In genomic region chr4:85741421-85741820, GRCh38 we compare ENCODE assay signal across 18 cellular contexts.
DNase-seq lines count a peak whose midpoint lies in the region; ATAC-seq and TF ChIP-seq lines count a peak whose summit lies in the region.
"Had no signal": no experiment of that assay in that cellular context is flagged by ENCODE, and none has a peak within 500 bp of the region (broad histone marks: within the 10 kb centered on the region; RNA-seq: fewer than 3 reads in every experiment).

No MANE protein-coding gene starts in this region.

- H3K18ac ChIP-seq in mesenchymal stem cell (ENCODE audit: low read depth in 1 of 2, low read length in 2 of 2): peak overlapping the region in 1 of 2 experiments; percentile 52

- H3K27ac ChIP-seq in mesenchymal stem cell (ENCODE audit: low read length, poor library complexity, severe bottlenecking) (no peak overlapping the region), subcutaneous abdominal adipose tissue (ENCODE audit: low read depth, low read length) (peak overlapping the region; percentile 74), adrenal gland (no peak overlapping the region)
- H3K27ac ChIP-seq: colonic mucosa, testis, VCaP had no signal

- WGBS in mesenchymal stem cell: no CpG with 5 or more reads among the region's 2 CpGs
- 72 to 87% (median 83%) methylated on average over 2 of the region's 2 CpGs for whole genome bisulfite sequencing in adrenal gland, 4 donors

- H3K9me3 ChIP-seq in mesenchymal stem cell (ENCODE audit: control insufficient read depth, low read length) (no peaks in the 10 kb centered on the region), subcutaneous abdominal adipose tissue (ENCODE audit: control insufficient read depth in 5 of 5, low read length in 5 of 5) (no peaks in the 10 kb centered on the region), adrenal gland (replicated peaks in 1 of 3) (no peaks in the 10 kb centered on the region)
- H3K9me3 ChIP-seq: colonic mucosa, testis had no signal

- no peaks in the 10 kb centered on the region for H3K79me1 ChIP-seq in mesenchymal stem cell (replicated peaks; ENCODE audit: low read length, poor library complexity, severe bottlenecking)

- H3K4me3 Mint-ChIP-seq in IgD-negative memory B cell (peak overlapping the region in 3 of 4 donors; percentile 75 to 90 (median 85)), activated B cell treated with CpG ODN at 0.5 μM for 24 hours (peak overlapping the region; percentile 60), Calu3 (ENCODE audit: low read depth, unreplicated experiment) (no peak overlapping the region)
- H3K4me3 Mint-ChIP-seq: activated CD8-positive, alpha-beta T cell treated with anti-CD3 and anti-CD28 coated beads, Interleukin-2, amount 10 ng/mL, durations not matched to agents 7 days and 5 days; activated naive CD4-positive, alpha-beta T cell treated with anti-CD3 and anti-CD28 coated beads for 36 hours; activated T-cell treated with anti-CD3 and anti-CD28 coated beads, Interleukin-2, amount 50 U/mL, for 24 hours; natural killer cell treated with Interleukin-12 subunit alpha and Interleukin-12 subunit beta and Interleukin-15 and Interleukin-18, amount 100 ng/mL, for 72 hours; T-cell had no signal

- TF ChIP-seq POLR2A in adrenal gland (IDR thresholded peaks at IDR 0.05): no peak

- H3K23ac ChIP-seq in mesenchymal stem cell (ENCODE audit: low read length in 2 of 2): no peak overlapping the region

- intact Hi-C loops in activated B cell treated with CpG ODN at 0.5 μM for 24 hours (cut with micrococcal nuclease) (no loop called here), Calu3 (cut with micrococcal nuclease; ENCODE audit: unreplicated experiment) (no loop called here), adrenal gland (cut with DNase I) (no loop called here)

- peak overlapping the region in 2 of 3 donors; percentile 78 to 87 for H3K27ac Mint-ChIP-seq in IgD-negative memory B cell
- peak overlapping the region; percentile 75 for H3K27ac Mint-ChIP-seq in activated B cell treated with CpG ODN at 0.5 μM for 24 hours
- H3K27ac Mint-ChIP-seq in Calu3 (ENCODE audit: unreplicated experiment): no peak overlapping the region
- H3K27ac Mint-ChIP-seq: activated CD8-positive, alpha-beta T cell treated with anti-CD3 and anti-CD28 coated beads, Interleukin-2, amount 10 ng/mL, durations not matched to agents 7 days and 5 days; activated naive CD4-positive, alpha-beta T cell treated with anti-CD3 and anti-CD28 coated beads for 36 hours; activated T-cell treated with anti-CD3 and anti-CD28 coated beads, Interleukin-2, amount 50 U/mL, for 24 hours; natural killer cell treated with Interleukin-12 subunit alpha and Interleukin-12 subunit beta and Interleukin-15 and Interleukin-18, amount 100 ng/mL, for 72 hours; T-cell had no signal

- peak overlapping the region; percentile 72 to 75 for H2BK12ac ChIP-seq in mesenchymal stem cell (ENCODE audit: low read length in 2 of 2)

- H2BK5ac ChIP-seq in mesenchymal stem cell (ENCODE audit: low read depth, low read length, poor library complexity, severe bottlenecking): no peak overlapping the region

- H3K4me2 ChIP-seq in mesenchymal stem cell (ENCODE audit: low read length, poor library complexity, severe bottlenecking): no peak overlapping the region

- BruUV-seq in Calu3 (replicated peaks; lab: Mats Ljungman, UMichigan): no TSS peak

- peaks cover 3% of the 10 kb centered on the region for H3K36me3 Mint-ChIP-seq in IgD-negative memory B cell
- H3K36me3 Mint-ChIP-seq in activated B cell treated with CpG ODN at 0.5 μM for 24 hours (ENCODE audit: low read depth): peaks cover 17% of the 10 kb centered on the region
- no peaks in the 10 kb centered on the region for H3K36me3 Mint-ChIP-seq in Calu3 (ENCODE audit: insufficient read depth, unreplicated experiment)
- H3K36me3 Mint-ChIP-seq: T-cell had no signal

- H2BK120ac ChIP-seq in mesenchymal stem cell (ENCODE audit: low read depth, low read length): no peak overlapping the region

- H3K27me3 ChIP-seq in mesenchymal stem cell (ENCODE audit: control insufficient read depth in 1 of 2, insufficient read depth in 1 of 2, low read length in 2 of 2) (no peaks in the 10 kb centered on the region), subcutaneous abdominal adipose tissue (ENCODE audit: control insufficient read depth in 5 of 5, insufficient read depth in 4 of 5, low read length in 5 of 5) (no peaks in the 10 kb centered on the region), adrenal gland (peaks cover 7% of the 10 kb centered on the region)
- H3K27me3 ChIP-seq: colonic mucosa, testis had no signal

- H3K4me3 ChIP-seq in mesenchymal stem cell (ENCODE audit: insufficient read depth in 1 of 2, low read depth in 1 of 2, low read length in 2 of 2) (no peak overlapping the region), subcutaneous abdominal adipose tissue (ENCODE audit: low read depth in 1 of 5, low read length in 5 of 5) (no peak overlapping the region), adrenal gland (no peak overlapping the region)
- H3K4me3 ChIP-seq: colonic mucosa, testis had no signal

- H3K27me3 Mint-ChIP-seq in IgD-negative memory B cell (peaks cover 1% of the 10 kb centered on the region), activated B cell treated with CpG ODN at 0.5 μM for 24 hours (no peaks in the 10 kb centered on the region), Calu3 (ENCODE audit: unreplicated experiment) (no peaks in the 10 kb centered on the region)
- H3K27me3 Mint-ChIP-seq: activated T-cell treated with anti-CD3 and anti-CD28 coated beads, Interleukin-2, amount 50 U/mL, for 24 hours; natural killer cell treated with Interleukin-12 subunit alpha and Interleukin-12 subunit beta and Interleukin-15 and Interleukin-18, amount 100 ng/mL, for 72 hours had no signal

- H4K91ac ChIP-seq in mesenchymal stem cell (ENCODE audit: low read length): no peak overlapping the region

- ATAC-seq in activated B cell treated with CpG ODN at 0.5 μM for 24 hours (ENCODE audit: low read depth): no peak
- ATAC-seq in activated CD4-positive, CD25-positive, alpha-beta regulatory T cell treated with anti-CD3 and anti-CD28 coated beads, Interleukin-2, amount 50 U/mL, for 24 hours: no peak
- ATAC-seq: activated CD8-positive, alpha-beta T cell treated with anti-CD3 and anti-CD28 coated beads, Interleukin-2, amount 10 ng/mL, durations not matched to agents 7 days and 5 days; natural killer cell treated with Interleukin-12 subunit alpha and Interleukin-12 subunit beta and Interleukin-15 and Interleukin-18, amount 100 ng/mL, for 72 hours; T-cell had no signal

- no peak overlapping the region for H2AFZ ChIP-seq in mesenchymal stem cell (ENCODE audit: low read depth, low read length)

- H2AK5ac ChIP-seq in mesenchymal stem cell (ENCODE audit: low read length, severe bottlenecking): no peak overlapping the region

- H3K4me1 Mint-ChIP-seq in IgD-negative memory B cell (peaks cover 34 to 73% (median 73%) of the 10 kb centered on the region in 3 donors), activated B cell treated with CpG ODN at 0.5 μM for 24 hours (peaks cover 82% of the 10 kb centered on the region), Calu3 (ENCODE audit: low read depth, unreplicated experiment) (peaks cover 6% of the 10 kb centered on the region)
- H3K4me1 Mint-ChIP-seq: T-cell had no signal

- POLR2A ChIA-PET in activated B cell treated with CpG ODN at 0.5 μM for 24 hours (lab: Charles Lee): interaction anchor here (0.6 to 0.7 kb wide), 2 partner anchors 37 to 72 kb away, joined by 3 read pairs; no protein-coding TSS in a partner anchor

- H3K9ac ChIP-seq in mesenchymal stem cell (ENCODE audit: low read length) (peak overlapping the region; percentile 74), subcutaneous abdominal adipose tissue (ENCODE audit: low read length in 5 of 5) (no peak overlapping the region)

- no peak overlapping the region for H3K14ac ChIP-seq in mesenchymal stem cell (ENCODE audit: low read length in 2 of 2)

- TF ChIP-seq CTCF in activated B cell treated with CpG ODN at 0.5 μM for 24 hours (IDR thresholded peaks at IDR 0.05) (no peak), Calu3 (IDR thresholded peaks at IDR 0.05; ENCODE audit: unreplicated experiment) (no peak), adrenal gland (IDR thresholded peaks at IDR 0.05) (no peak)

- no peak for DNase-seq in activated B cell treated with CpG ODN at 0.5 μM for 24 hours
- DNase-seq in mesenchymal stem cell: no peak
- DNase-seq in Calu3: no peak
- DNase-seq in adrenal gland: no peak
- DNase-seq: activated CD8-positive, alpha-beta T cell treated with anti-CD3 and anti-CD28 coated beads, Interleukin-2, amount 10 ng/mL, durations not matched to agents 7 days and 5 days; activated naive CD4-positive, alpha-beta T cell treated with anti-CD3 and anti-CD28 coated beads for 36 hours; activated T-cell treated with anti-CD3 and anti-CD28 coated beads, Interleukin-2, amount 50 U/mL, for 24 hours; colonic mucosa; KBM-7; NCI-H1048; stimulated activated CD8-positive, alpha-beta memory T cell treated with anti-CD3 and anti-CD28 coated beads, Interleukin-4, amount 100 ng/mL, for 48 hours; T-cell had no signal

- peak overlapping the region; percentile 19 for H4K8ac ChIP-seq in mesenchymal stem cell (ENCODE audit: low read length)

- H2BK15ac ChIP-seq in mesenchymal stem cell (ENCODE audit: low read depth, poor library complexity, severe bottlenecking): peak overlapping the region; percentile 44

- H3K4me1 ChIP-seq in mesenchymal stem cell (ENCODE audit: control insufficient read depth, insufficient read depth, low read depth, low read length) (peaks cover 1% of the 10 kb centered on the region), subcutaneous abdominal adipose tissue (ENCODE audit: control insufficient read depth in 5 of 5, insufficient read depth in 5 of 5, low read length in 5 of 5) (peaks cover 0 to 38% (median 18%) of the 10 kb centered on the region in 5 donors), adrenal gland (replicated peaks in 1 of 2) (no peaks in the 10 kb centered on the region)
- H3K4me1 ChIP-seq: colonic mucosa had no signal

- H3K4ac ChIP-seq in mesenchymal stem cell (ENCODE audit: low read depth in 1 of 2, low read length in 2 of 2): peak overlapping the region in 1 of 2 experiments; percentile 51

- H3K36me3 ChIP-seq in mesenchymal stem cell (ENCODE audit: control insufficient read depth in 1 of 2, insufficient read depth in 2 of 2, low read depth in 1 of 2, low read length in 2 of 2): no peaks in the 10 kb centered on the region
- H3K36me3 ChIP-seq in subcutaneous abdominal adipose tissue (ENCODE audit: control insufficient read depth in 5 of 5, insufficient read depth in 5 of 5, low read length in 5 of 5): no peaks in the 10 kb centered on the region
- H3K36me3 ChIP-seq in adrenal gland (replicated peaks in 1 of 2): no peaks in the 10 kb centered on the region
- H3K36me3 ChIP-seq: colonic mucosa had no signal

- H3K9me3 Mint-ChIP-seq in IgD-negative memory B cell (no peaks in the 10 kb centered on the region), activated B cell treated with CpG ODN at 0.5 μM for 24 hours (no peaks in the 10 kb centered on the region), Calu3 (ENCODE audit: low read depth, unreplicated experiment) (no peaks in the 10 kb centered on the region)
- H3K9me3 Mint-ChIP-seq: activated naive CD4-positive, alpha-beta T cell treated with anti-CD3 and anti-CD28 coated beads for 36 hours; activated T-cell treated with anti-CD3 and anti-CD28 coated beads, Interleukin-2, amount 50 U/mL, for 24 hours had no signal

- CTCF ChIA-PET in activated B cell treated with CpG ODN at 0.5 μM for 24 hours (lab: Charles Lee) (interaction anchor here (1.0 kb wide), 2 partner anchors 40 to 593 kb away, joined by 3 read pairs; no protein-coding TSS in a partner anchor), Calu3 (lab: Charles Lee) (no interaction called here)
